ENCODE assay signal across 8 cellular contexts in genomic region chr14:89040438-89041244, GRCh38.
A peak's percentile ranks its signal among the peaks of the same experiment; 100 is the strongest.
DNase-seq lines count a peak whose midpoint lies in the region; ATAC-seq and TF ChIP-seq lines count a peak whose summit lies in the region.

No MANE protein-coding gene starts in this region.

- ATAC-seq in GM21526 (IDR thresholded peaks at IDR 0.05; ENCODE audit: low FRiP score, unreplicated experiment) (peak; percentile 81), RWPE2 (ENCODE audit: low read depth) (peak; percentile 94)
- ATAC-seq in stimulated activated naive CD8-positive, alpha-beta T cell treated with anti-CD3 and anti-CD28 coated beads, Interleukin-15, amount 100 ng/mL, for 72 hours = peak; percentile 78

- H3K4me3 Mint-ChIP-seq in neural crest cell = peak overlapping the region; percentile 64
- peak overlapping the region; percentile 75 to 87 for H3K4me3 Mint-ChIP-seq in stimulated activated naive CD8-positive, alpha-beta T cell treated with anti-CD3 and anti-CD28 coated beads, Interleukin-15, amount 100 ng/mL, for 72 hours

- DNase-seq in COLO668 (lab: John Stamatoyannopoulos, UW; ENCODE audit: unreplicated experiment) = peak; percentile 92
- peak; percentile 88 for DNase-seq in RWPE2 (ENCODE audit: low spot score)
- DNase-seq in activated gamma-delta T cell (lab: John Stamatoyannopoulos, UW) = peak; percentile 35
- DNase-seq in fibroblast of the conjunctiva (ENCODE audit: low read depth) = peak; percentile 85
- peak; percentile 97 for DNase-seq in neural crest cell (ENCODE audit: low read depth, low spot score)
- peak; percentile 80 for DNase-seq in stimulated activated naive CD8-positive, alpha-beta T cell treated with anti-CD3 and anti-CD28 coated beads, Interleukin-15, amount 100 ng/mL, for 72 hours

- no peak overlapping the region for H3K27ac Mint-ChIP-seq in neural crest cell (ENCODE audit: unreplicated experiment)
- peak overlapping the region; percentile 72 to 91 for H3K27ac Mint-ChIP-seq in stimulated activated naive CD8-positive, alpha-beta T cell treated with anti-CD3 and anti-CD28 coated beads, Interleukin-15, amount 100 ng/mL, for 72 hours

- no peaks in the 10 kb centered on the region for H3K36me3 ChIP-seq in RWPE2 (ENCODE audit: low read depth)

- no peaks in the 10 kb centered on the region for H3K36me3 Mint-ChIP-seq in neural crest cell (ENCODE audit: low read depth)

- TF ChIP-seq CTCF in LNCAP (IDR thresholded peaks at IDR 0.05) (peak; percentile 97), RWPE2 (IDR thresholded peaks at IDR 0.05; ENCODE audit: poor library complexity, severe bottlenecking) (peak; percentile 99), neural crest cell (conservative IDR thresholded peaks at IDR 0.05) (peak; percentile 98)

- H3K4me3 ChIP-seq in RWPE2 (ENCODE audit: severe bottlenecking) = peak overlapping the region; percentile 17

- H3K9me3 ChIP-seq in RWPE2 (ENCODE audit: severe bottlenecking) = no peaks in the 10 kb centered on the region

- peaks cover 3% of the 10 kb centered on the region for H3K9me3 Mint-ChIP-seq in neural crest cell
- peaks cover 0 to 7% of the 10 kb centered on the region in 2 donors for H3K9me3 Mint-ChIP-seq in stimulated activated naive CD8-positive, alpha-beta T cell treated with anti-CD3 and anti-CD28 coated beads, Interleukin-15, amount 100 ng/mL, for 72 hours

- peaks cover 14% of the 10 kb centered on the region for H3K27me3 Mint-ChIP-seq in neural crest cell (ENCODE audit: low read depth)
- peaks cover 27% of the 10 kb centered on the region for H3K27me3 Mint-ChIP-seq in stimulated activated naive CD8-positive, alpha-beta T cell treated with anti-CD3 and anti-CD28 coated beads, Interleukin-15, amount 100 ng/mL, for 72 hours

- H3K4me1 ChIP-seq in RWPE2 (ENCODE audit: insufficient read depth, poor library complexity, severe bottlenecking) = peaks cover 6% of the 10 kb centered on the region

- H3K4me1 Mint-ChIP-seq in neural crest cell = peaks cover 14% of the 10 kb centered on the region
- H3K4me1 Mint-ChIP-seq in stimulated activated naive CD8-positive, alpha-beta T cell treated with anti-CD3 and anti-CD28 coated beads, Interleukin-15, amount 100 ng/mL, for 72 hours = peaks cover 13% of the 10 kb centered on the region

- H3K27ac ChIP-seq in RWPE2 (ENCODE audit: poor library complexity, severe bottlenecking) = peak overlapping the region; percentile 80

- H3K27me3 ChIP-seq in RWPE2 (ENCODE audit: insufficient read depth, poor library complexity, severe bottlenecking) = no peaks in the 10 kb centered on the region

Comparison
In these comparisons a context has a peak if more than half of its experiments do, and no peak if none do; other contexts are left out.
1. Peak in every context shown above with its lines: DNase-seq, ATAC-seq, H3K4me3 ChIP-seq and H3K27ac ChIP-seq.
2. DNase-seq: peak in every context shown above with its lines; median percentile 97 in neural crest cell; 92 in COLO668; 88 in RWPE2; 85 in fibroblast of the conjunctiva; 80 in stimulated activated naive CD8-positive, alpha-beta T cell treated with anti-CD3 and anti-CD28 coated beads, Interleukin-15, amount 100 ng/mL, for 72 hours; 35 in activated gamma-delta T cell.